Comparison of ENCODE assay signal across 15 cellular contexts in genomic region chr11:4464216-4465159, GRCh38. TPM values are rescaled to one million over a fixed set of nuclear protein-coding genes. Genes with fewer than 3 reads are reported as not detected.
DNase-seq lines count a peak whose midpoint lies in the region; ATAC-seq and TF ChIP-seq lines count a peak whose summit lies in the region.
"Had no signal": no experiment of that assay in that cellular context is flagged by ENCODE, and none has a peak within 500 bp of the region (broad histone marks: within the 10 kb centered on the region; RNA-seq: fewer than 3 reads in every experiment).

No MANE protein-coding gene starts in this region.

- H3K36me3 Mint-ChIP-seq in GM23338 (ENCODE audit: low read depth) (peaks cover 17% of the 10 kb centered on the region), nephron progenitor cell (ENCODE audit: low read depth) (peaks cover 25% of the 10 kb centered on the region)
- H3K36me3 Mint-ChIP-seq in activated T-helper 2 cell treated with anti-CD3 and anti-CD28 coated beads, Interferon-gamma antibody, Interleukin-2, Interleukin-4, amounts not matched to agents 10 μg/mL and 5 μg/mL and 100 μg/mL, durations not matched to agents 14 hours and 24 hours and 36 hours (ENCODE audit: low read depth) = peaks cover 10% of the 10 kb centered on the region
- no peaks in the 10 kb centered on the region for H3K36me3 Mint-ChIP-seq in activated T-cell treated with anti-CD3 and anti-CD28 coated beads, Interleukin-2, amount 50 U/mL, for 4 hours (ENCODE audit: insufficient read depth)
- H3K36me3 Mint-ChIP-seq: CD8-positive, alpha-beta memory T cell had no signal

- peaks cover 32% of the 10 kb centered on the region for H3K9me3 Mint-ChIP-seq in GM23338
- H3K9me3 Mint-ChIP-seq in nephron progenitor cell = peaks cover 36% of the 10 kb centered on the region
- H3K9me3 Mint-ChIP-seq in activated T-helper 2 cell treated with anti-CD3 and anti-CD28 coated beads, Interferon-gamma antibody, Interleukin-2, Interleukin-4, amounts not matched to agents 10 μg/mL and 5 μg/mL and 100 μg/mL, durations not matched to agents 14 hours and 24 hours and 36 hours = peaks cover 19% of the 10 kb centered on the region
- peaks cover 12% of the 10 kb centered on the region for H3K9me3 Mint-ChIP-seq in activated T-cell treated with anti-CD3 and anti-CD28 coated beads, Interleukin-2, amount 50 U/mL, for 4 hours

- no peaks in the 10 kb centered on the region for H3K79me2 ChIP-seq in GM23338 (replicated peaks; ENCODE audit: insufficient read depth)

- H3K4me2 ChIP-seq in GM23338 = no peak overlapping the region
- H3K4me2 ChIP-seq: KMS-11 had no signal

- H4K20me1 ChIP-seq in GM23338 (replicated peaks; ENCODE audit: insufficient read depth) = no peaks in the 10 kb centered on the region

- intact Hi-C loops in activated T-helper 2 cell treated with anti-CD3 and anti-CD28 coated beads, Interferon-gamma antibody, Interleukin-2, Interleukin-4, amounts not matched to agents 10 μg/mL and 5 μg/mL and 100 μg/mL, durations not matched to agents 14 hours and 24 hours and 36 hours (cut with micrococcal nuclease) = no loop called here

- H3K36me3 ChIP-seq in GM23338 (ENCODE audit: insufficient read depth) = 0 out of 2 replicates have a peak, but pooled peaks cover 5% of the 10 kb centered on the region

- DNase-seq in GM23338 (ENCODE audit: low spot score) = peak; percentile 17
- DNase-seq in LHCN-M2 (ENCODE audit: low read depth) = peak; percentile 54
- peak; percentile 7 for DNase-seq in choroid plexus epithelial cell (ENCODE audit: low read depth)
- no peak for DNase-seq in nephron progenitor cell
- no peak for DNase-seq in activated T-helper 2 cell treated with anti-CD3 and anti-CD28 coated beads, Interferon-gamma antibody, Interleukin-2, Interleukin-4, amounts not matched to agents 10 μg/mL and 5 μg/mL and 100 μg/mL, durations not matched to agents 14 hours and 24 hours and 36 hours (ENCODE audit: low spot score)
- no peak for DNase-seq in DMS153 treated with DMSO at 0.1 percent for 48 hours (lab: John Stamatoyannopoulos, UW; ENCODE audit: unreplicated experiment)
- no peak for DNase-seq in activated T-cell treated with anti-CD3 and anti-CD28 coated beads, Interleukin-2, amount 50 U/mL, for 4 hours
- DNase-seq: activated naive CD8-positive, alpha-beta T cell treated with anti-CD3 and anti-CD28 coated beads, Interleukin-2, amount 50 U/mL, for 24 hours; CD8-positive, alpha-beta memory T cell; NCI-H2029 treated with DMSO at 0.1 percent for 48 hours had no signal

- H3K4me1 Mint-ChIP-seq in GM23338 (peaks cover 14% of the 10 kb centered on the region; the same call in 2 of the 3 replicates), nephron progenitor cell (peaks cover 43% of the 10 kb centered on the region)
- peaks cover 2% of the 10 kb centered on the region for H3K4me1 Mint-ChIP-seq in activated T-helper 2 cell treated with anti-CD3 and anti-CD28 coated beads, Interferon-gamma antibody, Interleukin-2, Interleukin-4, amounts not matched to agents 10 μg/mL and 5 μg/mL and 100 μg/mL, durations not matched to agents 14 hours and 24 hours and 36 hours (ENCODE audit: low read depth)
- H3K4me1 Mint-ChIP-seq in activated T-cell treated with anti-CD3 and anti-CD28 coated beads, Interleukin-2, amount 50 U/mL, for 4 hours (ENCODE audit: low read depth) = peaks cover 2% of the 10 kb centered on the region
- H3K4me1 Mint-ChIP-seq: activated naive CD8-positive, alpha-beta T cell treated with anti-CD3 and anti-CD28 coated beads, Interleukin-2, amount 50 U/mL, for 24 hours had no signal

- no peak overlapping the region for H3K4me3 Mint-ChIP-seq in GM23338
- H3K4me3 Mint-ChIP-seq in nephron progenitor cell = no peak overlapping the region
- no peak overlapping the region for H3K4me3 Mint-ChIP-seq in activated T-helper 2 cell treated with anti-CD3 and anti-CD28 coated beads, Interferon-gamma antibody, Interleukin-2, Interleukin-4, amounts not matched to agents 10 μg/mL and 5 μg/mL and 100 μg/mL, durations not matched to agents 14 hours and 24 hours and 36 hours (ENCODE audit: low read depth)
- H3K4me3 Mint-ChIP-seq in activated T-cell treated with anti-CD3 and anti-CD28 coated beads, Interleukin-2, amount 50 U/mL, for 4 hours = no peak overlapping the region
- H3K4me3 Mint-ChIP-seq: activated naive CD8-positive, alpha-beta T cell treated with anti-CD3 and anti-CD28 coated beads, Interleukin-2, amount 50 U/mL, for 24 hours; CD8-positive, alpha-beta memory T cell had no signal

- no peaks in the 10 kb centered on the region for H3K27me3 ChIP-seq in GM23338 (ENCODE audit: insufficient read depth)

- H3K27me3 Mint-ChIP-seq in GM23338 (ENCODE audit: insufficient read depth, low read depth, poor library complexity) = peaks cover 5% of the 10 kb centered on the region
- peaks cover 4% of the 10 kb centered on the region for H3K27me3 Mint-ChIP-seq in nephron progenitor cell (ENCODE audit: low read depth, poor library complexity)
- no peaks in the 10 kb centered on the region for H3K27me3 Mint-ChIP-seq in activated T-helper 2 cell treated with anti-CD3 and anti-CD28 coated beads, Interferon-gamma antibody, Interleukin-2, Interleukin-4, amounts not matched to agents 10 μg/mL and 5 μg/mL and 100 μg/mL, durations not matched to agents 14 hours and 24 hours and 36 hours (ENCODE audit: low read depth)
- peaks cover 8% of the 10 kb centered on the region for H3K27me3 Mint-ChIP-seq in activated T-cell treated with anti-CD3 and anti-CD28 coated beads, Interleukin-2, amount 50 U/mL, for 4 hours (ENCODE audit: low read depth)

- no peak overlapping the region for H2AFZ ChIP-seq in GM23338

- TF ChIP-seq CTCF in GM23338 (conservative IDR thresholded peaks at IDR 0.05; ENCODE audit: low read depth in 2 of 2) = no peak
- TF ChIP-seq CTCF in choroid plexus epithelial cell (conservative IDR thresholded peaks at IDR 0.05; ENCODE audit: low read depth, low read length) = no peak
- TF ChIP-seq CTCF in nephron progenitor cell (IDR thresholded peaks at IDR 0.05) = no peak

- H3K9me2 ChIP-seq in GM23338 (ENCODE audit: insufficient read depth) = peaks cover 19% of the 10 kb centered on the region

- H3K4me3 ChIP-seq in GM23338 = no peak overlapping the region
- H3K4me3 ChIP-seq in choroid plexus epithelial cell (ENCODE audit: low read depth, low read length) = no peak overlapping the region
- H3K4me3 ChIP-seq: skin epidermis had no signal

- no peak for ATAC-seq in GM23338
- no peak for ATAC-seq in activated T-cell treated with anti-CD3 and anti-CD28 coated beads, Interleukin-2, amount 50 U/mL, for 4 hours
- ATAC-seq: activated naive CD8-positive, alpha-beta T cell treated with anti-CD3 and anti-CD28 coated beads, Interleukin-2, amount 50 U/mL, for 24 hours had no signal

- H3K27ac Mint-ChIP-seq in GM23338 (no peak overlapping the region), nephron progenitor cell (peak overlapping the region; percentile 72)
- H3K27ac Mint-ChIP-seq in activated T-helper 2 cell treated with anti-CD3 and anti-CD28 coated beads, Interferon-gamma antibody, Interleukin-2, Interleukin-4, amounts not matched to agents 10 μg/mL and 5 μg/mL and 100 μg/mL, durations not matched to agents 14 hours and 24 hours and 36 hours = no peak overlapping the region
- H3K27ac Mint-ChIP-seq: activated naive CD8-positive, alpha-beta T cell treated with anti-CD3 and anti-CD28 coated beads, Interleukin-2, amount 50 U/mL, for 24 hours; CD8-positive, alpha-beta memory T cell had no signal

- no peak overlapping the region; the same call in 1 of the 2 replicates for H3K27ac ChIP-seq in GM23338 (ENCODE audit: low read depth)
- H3K27ac ChIP-seq: KMS-11, skin epidermis had no signal

- H3K4me1 ChIP-seq in GM23338 (ENCODE audit: insufficient read depth) = peaks cover 15% of the 10 kb centered on the region

- H3F3A ChIP-seq in GM23338 (replicated peaks; ENCODE audit: low read depth) = no peaks in the 10 kb centered on the region

TF ChIP-seq in GM23338, 12 proteins besides CTCF, POLR2A, EP300 and RAD21 (continues in another document):
- TF ChIP-seq NANOG (IDR thresholded peaks at IDR 0.05; ENCODE audit: borderline replicate concordance) = no peak
- no peak for TF ChIP-seq EZH2 (IDR thresholded peaks at IDR 0.05; ENCODE audit: low read depth, unreplicated experiment)
- TF ChIP-seq EZH2phosphoT487 (IDR thresholded peaks at IDR 0.05; ENCODE audit: unreplicated experiment) = no peak
- TF ChIP-seq CREB1 (CRISPR knock-in tag; IDR thresholded peaks at IDR 0.05; ENCODE audit: low read depth) = no peak
- no peak for TF ChIP-seq ZNF331 (CRISPR knock-in tag; IDR thresholded peaks at IDR 0.05; ENCODE audit: low read depth)

RNA-seq across cellular contexts. Expression of gene OR52K2, which starts 15.4 kb away (rescaled TPM):
- total RNA-seq in GM23338 (2014; rRNA removed; shearing (Covaris generic)) = not detected in 2 replicates
- polyA plus RNA-seq in GM23338 (2016; fragmentation: Nextera tagmentation; extraction: Ambion mirVana) = not detected in 2 replicates
- total RNA-seq in LHCN-M2 (2014; rRNA removed) = not detected in 2 replicates
- polyA plus RNA-seq in LHCN-M2 (2012) = not detected
- not detected in 2 replicates for total RNA-seq in activated T-helper 2 cell treated with anti-CD3 and anti-CD28 coated beads, Interferon-gamma antibody, Interleukin-2, Interleukin-4, amounts not matched to agents 10 μg/mL and 5 μg/mL and 100 μg/mL, durations not matched to agents 14 hours and 24 hours and 36 hours
- total RNA-seq in activated T-cell treated with anti-CD3 and anti-CD28 coated beads, Interleukin-2, amount 50 U/mL, for 4 hours = not detected
- total RNA-seq: CD8-positive, alpha-beta memory T cell; chondrocyte; SK-MEL-5 had no signal
- polyA plus RNA-seq: CD8-positive, alpha-beta memory T cell; esophagus had no signal

RNA-seq across cellular contexts. Expression of gene OR52K1, which starts 18.0 kb away (rescaled TPM):
- not detected in 2 replicates for total RNA-seq in GM23338 (2014; rRNA removed; shearing (Covaris generic))
- polyA plus RNA-seq in GM23338 (2016; fragmentation: Nextera tagmentation; extraction: Ambion mirVana) = not detected in 2 replicates
- not detected in 2 replicates for total RNA-seq in LHCN-M2 (2014; rRNA removed)
- polyA plus RNA-seq in LHCN-M2 (2012) = not detected
- not detected in 2 replicates for total RNA-seq in activated T-helper 2 cell treated with anti-CD3 and anti-CD28 coated beads, Interferon-gamma antibody, Interleukin-2, Interleukin-4, amounts not matched to agents 10 μg/mL and 5 μg/mL and 100 μg/mL, durations not matched to agents 14 hours and 24 hours and 36 hours
- under 1 TPM in 1 of 3 donors, not detected in 2; 0.05 TPM for total RNA-seq in activated T-cell treated with anti-CD3 and anti-CD28 coated beads, Interleukin-2, amount 50 U/mL, for 4 hours
- total RNA-seq: CD8-positive, alpha-beta memory T cell; chondrocyte; SK-MEL-5 had no signal
- polyA plus RNA-seq: CD8-positive, alpha-beta memory T cell; esophagus had no signal

Comparison
In these comparisons a context has a peak if more than half of its experiments do, and no peak if none do; other contexts are left out.
1. DNase-seq: peak in GM23338 (single experiment), LHCN-M2 (single experiment) and choroid plexus epithelial cell (single experiment); none in nephron progenitor cell (single experiment), activated T-helper 2 cell treated with anti-CD3 and anti-CD28 coated beads, Interferon-gamma antibody, Interleukin-2, Interleukin-4, amounts not matched to agents 10 μg/mL and 5 μg/mL and 100 μg/mL, durations not matched to agents 14 hours and 24 hours and 36 hours (single experiment), DMS153 treated with DMSO at 0.1 percent for 48 hours (single experiment) and activated T-cell treated with anti-CD3 and anti-CD28 coated beads, Interleukin-2, amount 50 U/mL, for 4 hours (single experiment).